In genomic region chr9:72457366-72457765, GRCh38 we compare ENCODE assay signal across 19 cellular contexts.
DNase-seq lines count a peak whose midpoint lies in the region; ATAC-seq, FAIRE-seq and TF ChIP-seq lines count a peak whose summit lies in the region.
"Had no signal": no experiment of that assay in that cellular context is flagged by ENCODE, and none has a peak within 500 bp of the region (broad histone marks: within the 10 kb centered on the region; RNA-seq: fewer than 3 reads in every experiment).

No MANE protein-coding gene starts in this region.

- no peaks in the 10 kb centered on the region for H3K9me1 ChIP-seq in IMR-90 (ENCODE audit: insufficient read depth, low read length)

- dilution Hi-C loops in IMR-90 (cut with HindIII; ENCODE audit: low sequenced_read_pairs, unreplicated experiment): no loop called here

- no peak overlapping the region for H3K9ac ChIP-seq in IMR-90 (ENCODE audit: low read depth, low read length)
- H3K9ac ChIP-seq: BLaER1 had no signal

- WGBS in A549 (ENCODE audit: missing lambda C conversion rate): 85% methylated on average over 2 of the region's 2 CpGs
- no CpG with 5 or more reads among the region's 2 CpGs for WGBS in IMR-90 (ENCODE audit: extremely low coverage in 2 of 2, insufficient read length in 1 of 2), 2 experiments

- no peak overlapping the region for H2AK9ac ChIP-seq in IMR-90 (replicated peaks; ENCODE audit: low read depth, low read length, poor library complexity)

- no peak overlapping the region for H3K4ac ChIP-seq in IMR-90 (ENCODE audit: low read depth, low read length)

- no peak overlapping the region for H2BK5ac ChIP-seq in IMR-90 (ENCODE audit: low read depth, low read length, poor library complexity, severe bottlenecking)

- TF ChIP-seq EP300 in A549 (IDR thresholded peaks at IDR 0.05): no peak

- no TSS peak for BruUV-seq in IMR-90 (replicated peaks; lab: Mats Ljungman, UMichigan)

- no peaks in the 10 kb centered on the region for H4K20me1 ChIP-seq in IMR-90 (ENCODE audit: insufficient read depth, low read length)
- H4K20me1 ChIP-seq: BLaER1 had no signal

- H2AK5ac ChIP-seq in IMR-90 (ENCODE audit: low read depth, low read length): no peak overlapping the region

- no peak overlapping the region for H3K14ac ChIP-seq in IMR-90 (replicated peaks; ENCODE audit: low read depth, low read length)

- TF ChIP-seq RAD21 in A549 (conservative IDR thresholded peaks at IDR 0.05 in 1 of 2, IDR thresholded peaks at IDR 0.05 in 1 of 2) (no peak), IMR-90 (IDR thresholded peaks at IDR 0.05; ENCODE audit: low read length) (no peak)

- no peaks in the 10 kb centered on the region for H3K36me3 ChIP-seq in IMR-90 (ENCODE audit: control insufficient read depth, insufficient read depth, low read length)
- H3K36me3 ChIP-seq: BLaER1, HAP-1 had no signal

- ATAC-seq in A549: no peak
- peak; percentile 27; the same call in 1 of the 2 replicates for ATAC-seq in IMR-90 (ENCODE audit: low read depth)
- ATAC-seq in SK-N-SH treated with all-trans-retinoic acid at 6 μM for 48 hours: no peak
- ATAC-seq: CD8-positive, alpha-beta T cell; GM12878; GM23338 had no signal

- FAIRE-seq in A549 (lab: Jason Lieb, UNC): peak; percentile 82
- FAIRE-seq: GM12878 had no signal

- CTCF ChIA-PET in A549 (lab: Yijun Ruan, JAX) (no interaction called here), IMR-90 (lab: Yijun Ruan, JAX) (no interaction called here)

- no peak overlapping the region for H2AFZ ChIP-seq in IMR-90 (replicated peaks; ENCODE audit: low read length, poor library complexity)
- H2AFZ ChIP-seq: GM23338 had no signal

- DNase-seq in A549 (ENCODE audit: low read depth in 1 of 2, low spot score in 1 of 2) (no peak), IMR-90 (peak; percentile 53), fibroblast of peridontal ligament (ENCODE audit: extremely low read depth) (peak; percentile 90), cerebellum (ENCODE audit: low spot score) (no peak), NCI-H446 (lab: John Stamatoyannopoulos, UW) (no peak)
- DNase-seq: Caco-2; CD4-positive, CD25-positive, alpha-beta regulatory T cell; CD8-positive, alpha-beta T cell; DMS153; DND-41; EL; GDM1; HFFc6 had no signal

- in situ Hi-C loops in IMR-90 (cut with MboI; ENCODE audit: low sequenced_read_pairs): no loop called here

- no peaks in the 10 kb centered on the region for H3K27me3 ChIP-seq in IMR-90 (ENCODE audit: control insufficient read depth, insufficient read depth, low read length)
- H3K27me3 ChIP-seq: BLaER1 had no signal

- POLR2A ChIA-PET in A549 (lab: Yijun Ruan, JAX) (interaction anchor here (1.9 kb wide), 1 partner anchor 92 kb away, joined by 9 read pairs; the partner anchor contains the start of gene ZFAND5), IMR-90 (lab: Charles Lee; ENCODE audit: unreplicated experiment) (interaction anchor here (0.6 to 0.7 kb wide), 2 partner anchors 14 to 49 kb away, joined by 3 read pairs; no protein-coding TSS in a partner anchor)

- H3K4me1 ChIP-seq in A549: peaks cover 66% of the 10 kb centered on the region
- no peaks in the 10 kb centered on the region for H3K4me1 ChIP-seq in IMR-90 (ENCODE audit: control insufficient read depth, insufficient read depth, low read length)
- H3K4me1 ChIP-seq: BLaER1 had no signal

- H3K79me1 ChIP-seq in IMR-90 (ENCODE audit: low read depth in 1 of 2, low read length in 2 of 2): no peaks in the 10 kb centered on the region

- no peak overlapping the region for H4K5ac ChIP-seq in IMR-90 (ENCODE audit: low read depth, low read length)

- H4K91ac ChIP-seq in IMR-90 (ENCODE audit: insufficient read depth, low read depth, low read length): no peak overlapping the region

- TF ChIP-seq CTCF in A549 (IDR thresholded peaks at IDR 0.05) (no peak), IMR-90 (conservative IDR thresholded peaks at IDR 0.05; ENCODE audit: low read depth, low read length) (no peak)

- H3K4me2 ChIP-seq in A549: no peak overlapping the region
- no peak overlapping the region for H3K4me2 ChIP-seq in IMR-90 (ENCODE audit: low read depth, low read length)
- H3K4me2 ChIP-seq: BLaER1, GM23338 had no signal

- no peaks in the 10 kb centered on the region for H3K9me3 ChIP-seq in A549
- H3K9me3 ChIP-seq in IMR-90 (ENCODE audit: control insufficient read depth, insufficient read depth, low read length): no peaks in the 10 kb centered on the region
- H3K9me3 ChIP-seq: BLaER1, Caco-2, HAP-1 had no signal

- H3K23ac ChIP-seq in IMR-90 (ENCODE audit: low read depth, low read length): no peak overlapping the region

- no peak overlapping the region for H2BK120ac ChIP-seq in IMR-90 (ENCODE audit: low read depth, low read length)

- H2BK15ac ChIP-seq in IMR-90 (ENCODE audit: low read depth, low read length): no peak overlapping the region

- no peak overlapping the region for H3K18ac ChIP-seq in IMR-90 (ENCODE audit: low read depth, low read length)

- H2BK20ac ChIP-seq in IMR-90 (ENCODE audit: low read depth, low read length): no peak overlapping the region

- no peak overlapping the region for H3K4me3 ChIP-seq in A549
- no peak overlapping the region for H3K4me3 ChIP-seq in IMR-90 (ENCODE audit: insufficient read depth, low read depth, low read length)
- H3K4me3 ChIP-seq: BLaER1, GM12878, GM23338, HAP-1 had no signal

- no peak overlapping the region for H3K56ac ChIP-seq in IMR-90 (ENCODE audit: extremely low read depth, insufficient read depth, low read length)

- intact Hi-C loops in IMR-90 (cut with micrococcal nuclease): no loop called here

- TF ChIP-seq POLR2A in A549 (IDR thresholded peaks at IDR 0.05; ENCODE audit: low read length) (no peak), IMR-90 (IDR thresholded peaks at IDR 0.05; ENCODE audit: low read depth, low read length) (no peak)

- no peak overlapping the region for H3K27ac ChIP-seq in A549
- H3K27ac ChIP-seq in IMR-90 (ENCODE audit: insufficient read depth, low read length): no peak overlapping the region
- H3K27ac ChIP-seq: BLaER1, C4-2B had no signal

- H4K8ac ChIP-seq in IMR-90 (ENCODE audit: low read depth in 2 of 2, low read length in 2 of 2): no peak overlapping the region

TF ChIP-seq in A549, 52 proteins besides CTCF, POLR2A, EP300 and RAD21 (continues in another document):
- TF ChIP-seq ESRRA (IDR thresholded peaks at IDR 0.05; ENCODE audit: borderline replicate concordance, low read length) (no peak), RCOR1 (IDR thresholded peaks at IDR 0.05; ENCODE audit: low read depth, low read length) (no peak), KDM5A (IDR thresholded peaks at IDR 0.05) (no peak), RFX5 (IDR thresholded peaks at IDR 0.05) (no peak), PBX3 (IDR thresholded peaks at IDR 0.05) (no peak)
- TF ChIP-seq, protein P1, sequence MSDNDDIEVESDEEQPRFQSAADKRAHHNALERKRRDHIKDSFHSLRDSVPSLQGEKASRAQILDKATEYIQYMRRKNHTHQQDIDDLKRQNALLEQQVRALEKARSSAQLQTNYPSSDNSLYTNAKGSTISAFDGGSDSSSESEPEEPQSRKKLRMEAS (IDR thresholded peaks at IDR 0.05): no peak

TF ChIP-seq in IMR-90, 13 proteins besides CTCF, POLR2A, EP300 and RAD21:
- TF ChIP-seq MAFK (IDR thresholded peaks at IDR 0.05; ENCODE audit: low read depth, low read length) (no peak), CEBPB (IDR thresholded peaks at IDR 0.05; ENCODE audit: low read depth, low read length) (no peak), SMC3 (IDR thresholded peaks at IDR 0.05; ENCODE audit: low read depth, low read length) (no peak), RCOR1 (IDR thresholded peaks at IDR 0.05; ENCODE audit: insufficient replicate concordance, low read length) (no peak), RFX5 (IDR thresholded peaks at IDR 0.05; ENCODE audit: low read depth, low read length) (no peak), MAZ (IDR thresholded peaks at IDR 0.05; ENCODE audit: borderline replicate concordance, low read depth, low read length) (no peak)

TF ChIP-seq in SK-N-SH treated with all-trans-retinoic acid at 6 μM for 48 hours, 23 proteins besides CTCF, POLR2A, EP300 and RAD21 (continues in another document):
- TF ChIP-seq GLIS3 (CRISPR knock-in tag; IDR thresholded peaks at IDR 0.05) (no peak), OSR1 (CRISPR knock-in tag; IDR thresholded peaks at IDR 0.05) (no peak), ZNF565 (CRISPR knock-in tag; conservative IDR thresholded peaks at IDR 0.05; ENCODE audit: low read depth) (no peak), CSDC2 (CRISPR knock-in tag; IDR thresholded peaks at IDR 0.05) (no peak), ZNF8 (CRISPR knock-in tag; IDR thresholded peaks at IDR 0.05) (no peak), ZFP30 (CRISPR knock-in tag; IDR thresholded peaks at IDR 0.05) (no peak), TOX (CRISPR knock-in tag; IDR thresholded peaks at IDR 0.05; ENCODE audit: borderline replicate concordance) (no peak), ZNF70 (CRISPR knock-in tag; IDR thresholded peaks at IDR 0.05) (no peak), PPARA (CRISPR knock-in tag; IDR thresholded peaks at IDR 0.05; ENCODE audit: borderline replicate concordance) (no peak), SNAI2 (CRISPR knock-in tag; IDR thresholded peaks at IDR 0.05) (no peak), ARNTL (CRISPR knock-in tag; IDR thresholded peaks at IDR 0.05; ENCODE audit: borderline replicate concordance, low read depth) (no peak)
- TF ChIP-seq, protein P2, sequence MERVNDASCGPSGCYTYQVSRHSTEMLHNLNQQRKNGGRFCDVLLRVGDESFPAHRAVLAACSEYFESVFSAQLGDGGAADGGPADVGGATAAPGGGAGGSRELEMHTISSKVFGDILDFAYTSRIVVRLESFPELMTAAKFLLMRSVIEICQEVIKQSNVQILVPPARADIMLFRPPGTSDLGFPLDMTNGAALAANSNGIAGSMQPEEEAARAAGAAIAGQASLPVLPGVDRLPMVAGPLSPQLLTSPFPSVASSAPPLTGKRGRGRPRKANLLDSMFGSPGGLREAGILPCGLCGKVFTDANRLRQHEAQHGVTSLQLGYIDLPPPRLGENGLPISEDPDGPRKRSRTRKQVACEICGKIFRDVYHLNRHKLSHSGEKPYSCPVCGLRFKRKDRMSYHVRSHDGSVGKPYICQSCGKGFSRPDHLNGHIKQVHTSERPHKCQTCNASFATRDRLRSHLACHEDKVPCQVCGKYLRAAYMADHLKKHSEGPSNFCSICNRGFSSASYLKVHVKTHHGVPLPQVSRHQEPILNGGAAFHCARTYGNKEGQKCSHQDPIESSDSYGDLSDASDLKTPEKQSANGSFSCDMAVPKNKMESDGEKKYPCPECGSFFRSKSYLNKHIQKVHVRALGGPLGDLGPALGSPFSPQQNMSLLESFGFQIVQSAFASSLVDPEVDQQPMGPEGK (CRISPR knock-in tag; IDR thresholded peaks at IDR 0.05; ENCODE audit: borderline replicate concordance): no peak

Comparison
In these comparisons a context has a peak if more than half of its experiments do, and no peak if none do; other contexts are left out.
1. DNase-seq: peak in IMR-90 (single experiment) and fibroblast of peridontal ligament (single experiment); none in A549 (0 of 2), cerebellum (single experiment) and NCI-H446 (0 of 2).